11 cellular contexts compared by ENCODE assay signal in genomic region chr2:241618296-241618805, GRCh38. TPM values are rescaled to one million over a fixed set of nuclear protein-coding genes. Genes with fewer than 3 reads are reported as not detected.
DNase-seq lines count a peak whose midpoint lies in the region; ATAC-seq and TF ChIP-seq lines count a peak whose summit lies in the region.
"Had no signal": no experiment of that assay in that cellular context is flagged by ENCODE, and none has a peak within 500 bp of the region (broad histone marks: within the 10 kb centered on the region; RNA-seq: fewer than 3 reads in every experiment).

No MANE protein-coding gene starts in this region.

- H3K27ac Mint-ChIP-seq in activated CD8-positive, alpha-beta T cell treated with anti-CD3 and anti-CD28 coated beads, Interleukin-2, amount 10 ng/mL, durations not matched to agents 7 days and 5 days: peak overlapping the region; percentile 92
- peak overlapping the region in 3 of 6 donors; percentile 26 to 40 (median 40) for H3K27ac Mint-ChIP-seq in naive B cell

- H3K27ac ChIP-seq in BLaER1 treated with 17β-estradiol and CSF1 and Interleukin-3, amounts not matched to agents 10 nM and 100 nM: peak overlapping the region; percentile 72 to 93 (median 86)
- H3K27ac ChIP-seq in DOHH2 (ENCODE audit: low read depth, low read length) (no peak overlapping the region), dorsolateral prefrontal cortex (peak overlapping the region in 7 of 59 donors; percentile 6 to 57 (median 23))
- H3K27ac ChIP-seq: SJSA1 had no signal

- POLR2A ChIA-PET in activated CD8-positive, alpha-beta T cell treated with anti-CD3 and anti-CD28 coated beads, Interleukin-2, amount 10 ng/mL, durations not matched to agents 7 days and 5 days (lab: Charles Lee): interaction anchor here (0.6 to 2.0 kb wide), 4 partner anchors 15 to 510 kb away, joined by 3 to 12 read pairs (median 6); partner anchors contain the start of genes ATG4B, DTYMK and THAP4

- no peaks in the 10 kb centered on the region for H3K9me3 Mint-ChIP-seq in activated CD8-positive, alpha-beta T cell treated with anti-CD3 and anti-CD28 coated beads, Interleukin-2, amount 10 ng/mL, durations not matched to agents 7 days and 5 days (ENCODE audit: insufficient read depth)
- H3K9me3 Mint-ChIP-seq in naive B cell: peaks cover 0 to 4% (median 0%) of the 10 kb centered on the region in 7 donors

- H4K20me1 ChIP-seq in BLaER1 treated with 17β-estradiol and CSF1 and Interleukin-3, amounts not matched to agents 10 nM and 100 nM: peaks cover 0 to 64% (median 13%) of the 10 kb centered on the region in 11 experiments; a peak in 13 of 22 replicates
- no peaks in the 10 kb centered on the region for H4K20me1 ChIP-seq in DOHH2 (ENCODE audit: control insufficient read depth, insufficient read depth, low read depth, low read length)

- peaks cover 16% of the 10 kb centered on the region for H3K36me3 Mint-ChIP-seq in activated CD8-positive, alpha-beta T cell treated with anti-CD3 and anti-CD28 coated beads, Interleukin-2, amount 10 ng/mL, durations not matched to agents 7 days and 5 days (ENCODE audit: low read depth)
- H3K36me3 Mint-ChIP-seq in naive B cell: peaks cover 0 to 14% of the 10 kb centered on the region in 2 donors

- peaks cover 0 to 65% (median 27%) of the 10 kb centered on the region in 11 experiments; a peak in 18 of 22 replicates for H3K36me3 ChIP-seq in BLaER1 treated with 17β-estradiol and CSF1 and Interleukin-3, amounts not matched to agents 10 nM and 100 nM
- peaks cover 22% of the 10 kb centered on the region for H3K36me3 ChIP-seq in DOHH2 (ENCODE audit: control insufficient read depth, low read length)
- H3K36me3 ChIP-seq in H7 (replicated peaks; ENCODE audit: control insufficient read depth, insufficient read depth, low read length): no peaks in the 10 kb centered on the region

- H3F3A ChIP-seq in DOHH2 (ENCODE audit: control insufficient read depth, insufficient read depth): no peaks in the 10 kb centered on the region

- DNase-seq in activated CD8-positive, alpha-beta T cell treated with anti-CD3 and anti-CD28 coated beads, Interleukin-2, amount 10 ng/mL, durations not matched to agents 7 days and 5 days: no peak
- DNase-seq in naive B cell (no peak), dorsolateral prefrontal cortex (no peak), SHP77 treated with DMSO at 0.1 percent for 48 hours (lab: John Stamatoyannopoulos, UW) (no peak), H7 (no peak)
- DNase-seq: NCI-H187 treated with DMSO at 0.1 percent for 48 hours had no signal

- TF ChIP-seq CTCF in DOHH2 (IDR thresholded peaks at IDR 0.05; ENCODE audit: low read depth, low read length, poor library complexity, severe bottlenecking) (no peak), dorsolateral prefrontal cortex (IDR thresholded peaks at IDR 0.05 in 54 of 56, conservative IDR thresholded peaks at IDR 0.05 in 2 of 56; ENCODE audit: low read depth in 1 of 56, partially characterized antibody in 56 of 56) (no peak)

- peak overlapping the region; percentile 49 to 68 (median 58) for H3K4me3 ChIP-seq in BLaER1 treated with 17β-estradiol and CSF1 and Interleukin-3, amounts not matched to agents 10 nM and 100 nM
- peak overlapping the region; percentile 52; the same call in 1 of the 2 replicates for H3K4me3 ChIP-seq in DOHH2 (ENCODE audit: low read length)
- peak overlapping the region in 2 of 59 donors; percentile 46 to 59 for H3K4me3 ChIP-seq in dorsolateral prefrontal cortex
- H3K4me3 ChIP-seq in H7 (ENCODE audit: insufficient read depth, low read depth, low read length): no peak overlapping the region
- H3K4me3 ChIP-seq: SJSA1 had no signal

- H3K4me3 Mint-ChIP-seq in activated CD8-positive, alpha-beta T cell treated with anti-CD3 and anti-CD28 coated beads, Interleukin-2, amount 10 ng/mL, durations not matched to agents 7 days and 5 days: peak overlapping the region; percentile 37
- peak overlapping the region in 5 of 8 donors; percentile 75 to 99 (median 89) for H3K4me3 Mint-ChIP-seq in naive B cell

- intact Hi-C loops in dorsolateral prefrontal cortex (cut with DNase I): no loop called here

- no peaks in the 10 kb centered on the region for H3K9me2 ChIP-seq in DOHH2 (replicated peaks; ENCODE audit: control insufficient read depth, low read length)

- peaks cover 50 to 68% (median 59%) of the 10 kb centered on the region in 10 experiments for H3K4me1 ChIP-seq in BLaER1 treated with 17β-estradiol and CSF1 and Interleukin-3, amounts not matched to agents 10 nM and 100 nM
- H3K4me1 ChIP-seq in DOHH2 (ENCODE audit: control insufficient read depth, low read length): peaks cover 21% of the 10 kb centered on the region
- H3K4me1 ChIP-seq: SJSA1 had no signal

- H3K9me3 ChIP-seq in BLaER1 treated with 17β-estradiol and CSF1 and Interleukin-3, amounts not matched to agents 10 nM and 100 nM (replicated peaks in 1 of 11): peaks cover 0 to 14% (median 0%) of the 10 kb centered on the region in 11 experiments; a peak in 6 of 22 replicates
- H3K9me3 ChIP-seq in DOHH2 (ENCODE audit: control insufficient read depth, insufficient read depth, low read length): no peaks in the 10 kb centered on the region
- H3K9me3 ChIP-seq: SJSA1 had no signal

- peak overlapping the region; percentile 74 to 83 (median 78) for H3K9ac ChIP-seq in BLaER1 treated with 17β-estradiol and CSF1 and Interleukin-3, amounts not matched to agents 10 nM and 100 nM

- ATAC-seq in activated CD8-positive, alpha-beta T cell treated with anti-CD3 and anti-CD28 coated beads, Interleukin-2, amount 10 ng/mL, durations not matched to agents 7 days and 5 days: no peak
- no peak for ATAC-seq in naive B cell (ENCODE audit: low read depth in 2 of 2)
- no peak for ATAC-seq in HG02798 (IDR thresholded peaks at IDR 0.05; ENCODE audit: poor library complexity, unreplicated experiment)
- ATAC-seq: activated CD4-positive, CD25-positive, alpha-beta regulatory T cell treated with anti-CD3 and anti-CD28 coated beads, Interleukin-2, amount 50 U/mL, for 24 hours had no signal

- H3K4me2 ChIP-seq in BLaER1 treated with 17β-estradiol and CSF1 and Interleukin-3, amounts not matched to agents 10 nM and 100 nM: peak overlapping the region; percentile 82 to 98 (median 94)
- peak overlapping the region; percentile 68 for H3K4me2 ChIP-seq in DOHH2 (ENCODE audit: low read length)

- H3K4me1 Mint-ChIP-seq in activated CD8-positive, alpha-beta T cell treated with anti-CD3 and anti-CD28 coated beads, Interleukin-2, amount 10 ng/mL, durations not matched to agents 7 days and 5 days (ENCODE audit: low read depth): peaks cover 47% of the 10 kb centered on the region
- H3K4me1 Mint-ChIP-seq in naive B cell: peaks cover 37 to 39% (median 38%) of the 10 kb centered on the region in 3 donors

- no peaks in the 10 kb centered on the region for H3K27me3 ChIP-seq in BLaER1 treated with 17β-estradiol and CSF1 and Interleukin-3, amounts not matched to agents 10 nM and 100 nM
- H3K27me3 ChIP-seq in DOHH2 (ENCODE audit: control insufficient read depth, low read length) (no peaks in the 10 kb centered on the region), dorsolateral prefrontal cortex (no peaks in the 10 kb centered on the region), H7 (ENCODE audit: control insufficient read depth, insufficient read depth, low read length) (no peaks in the 10 kb centered on the region)
- H3K27me3 ChIP-seq: SJSA1 had no signal

- no peaks in the 10 kb centered on the region for H3K27me3 Mint-ChIP-seq in activated CD8-positive, alpha-beta T cell treated with anti-CD3 and anti-CD28 coated beads, Interleukin-2, amount 10 ng/mL, durations not matched to agents 7 days and 5 days (ENCODE audit: low read depth)
- no peaks in the 10 kb centered on the region for H3K27me3 Mint-ChIP-seq in naive B cell

- CTCF ChIA-PET in activated CD8-positive, alpha-beta T cell treated with anti-CD3 and anti-CD28 coated beads, Interleukin-2, amount 10 ng/mL, durations not matched to agents 7 days and 5 days (lab: Charles Lee): interaction anchor here (1.5 to 1.7 kb wide), 3 partner anchors 9 to 68 kb away, joined by 3 to 5 read pairs (median 3); partner anchors contain the start of gene DTYMK

- H3K79me2 ChIP-seq in DOHH2 (ENCODE audit: control insufficient read depth, low read length): peaks cover 86% of the 10 kb centered on the region

RNA-seq across cellular contexts. Expression of gene THAP4, which starts 18.6 kb away (rescaled TPM):
- 10 to 100 TPM; 32.3 to 37.4 TPM for total RNA-seq in activated CD8-positive, alpha-beta T cell treated with anti-CD3 and anti-CD28 coated beads, Interleukin-2, amount 10 ng/mL, durations not matched to agents 7 days and 5 days
- polyA plus RNA-seq in naive B cell (ENCODE audit: low read depth in 6 of 6): 10 to 100 TPM; 23.8 to 48.4 (median 29.9) TPM
- 10 to 100 TPM; 35.1 to 69.3 (median 54.0) TPM for total RNA-seq in dorsolateral prefrontal cortex
- 120 and 121 TPM in 2 replicates for total RNA-seq in H7 (2014; rRNA removed; shearing (Covaris generic))

RNA-seq across cellular contexts. Expression of gene ATG4B, which starts 19.1 kb away (rescaled TPM):
- 10 to 100 TPM; 81.2 to 94.6 TPM for total RNA-seq in activated CD8-positive, alpha-beta T cell treated with anti-CD3 and anti-CD28 coated beads, Interleukin-2, amount 10 ng/mL, durations not matched to agents 7 days and 5 days
- polyA plus RNA-seq in naive B cell (ENCODE audit: low read depth in 6 of 6): 10 to 100 TPM; 61.5 to 74.6 (median 64.5) TPM
- 100 to 1,000 TPM in 104 of 120 experiments, 10 to 100 TPM in 16; 79.3 to 164 (median 118) TPM for total RNA-seq in dorsolateral prefrontal cortex
- total RNA-seq in H7 (2014; rRNA removed; shearing (Covaris generic)): 71.5 and 78.5 TPM in 2 replicates

RNA-seq across cellular contexts. Expression of gene BOK, which starts 59.8 kb away (rescaled TPM):
- not detected for total RNA-seq in activated CD8-positive, alpha-beta T cell treated with anti-CD3 and anti-CD28 coated beads, Interleukin-2, amount 10 ng/mL, durations not matched to agents 7 days and 5 days
- polyA plus RNA-seq in naive B cell (ENCODE audit: low read depth in 6 of 6): under 1 TPM in 1 of 6 donors, not detected in 5; 0.09 TPM
- total RNA-seq in dorsolateral prefrontal cortex: 100 to 1,000 TPM in 17 of 120 experiments, 10 to 100 TPM in 103; 16.7 to 187 (median 53.1) TPM
- total RNA-seq in H7 (2014; rRNA removed; shearing (Covaris generic)): 59.5 and 61.6 TPM in 2 replicates

Comparison
In these comparisons a context has a peak if more than half of its experiments do, and no peak if none do; other contexts are left out.
1. RNA of gene BOK, which starts 59.8 kb away (total RNA-seq): 59.5 to 61.6 TPM in H7 and 16.7 to 187 TPM in dorsolateral prefrontal cortex; not detected in activated CD8-positive, alpha-beta T cell treated with anti-CD3 and anti-CD28 coated beads, Interleukin-2, amount 10 ng/mL, durations not matched to agents 7 days and 5 days; every median in the first group is over 10 times any median in the second.